16 cellular contexts compared by ENCODE assay signal in genomic region chr17:880871-881269, GRCh38.
DNase-seq lines count a peak whose midpoint lies in the region; ATAC-seq and TF ChIP-seq lines count a peak whose summit lies in the region.
"Had no signal": no experiment of that assay in that cellular context is flagged by ENCODE, and none has a peak within 500 bp of the region (broad histone marks: within the 10 kb centered on the region; RNA-seq: fewer than 3 reads in every experiment).

No MANE protein-coding gene starts in this region.

- no peaks in the 10 kb centered on the region for H3K9me3 ChIP-seq in heart left ventricle
- H3K9me3 ChIP-seq: A549 had no signal

- H3K36me3 Mint-ChIP-seq in progenitor cell of endocrine pancreas (ENCODE audit: insufficient read depth): peaks cover 10% of the 10 kb centered on the region

- H3K36me3 ChIP-seq in heart left ventricle: no peaks in the 10 kb centered on the region

- peaks cover 8 to 61% (median 47%) of the 10 kb centered on the region in 12 donors for H3K4me1 ChIP-seq in heart left ventricle

- peaks cover 27% of the 10 kb centered on the region for H3K4me1 Mint-ChIP-seq in progenitor cell of endocrine pancreas (ENCODE audit: low read depth)

- WGBS in heart left ventricle, 4 donors: 50 to 71% (median 62%) methylated on average over 10 of the region's 10 CpGs

- intact Hi-C loops in heart left ventricle (cut with DNase I): loop anchor here in 8 of 10 donors (1.0 to 10.0 kb wide), 13 partner anchors 34 to 174 kb away; partner anchors contain the start of gene NXN (in 3 of the 8)
- intact Hi-C loops in left cardiac atrium (cut with DNase I): loop anchor here in 1 of 2 donors (5.0 kb wide), 1 partner anchor 96 kb away; the partner anchor contains the start of gene NXN
- intact Hi-C loops in left ventricle myocardium superior (cut with micrococcal nuclease): no loop called here

- no peaks in the 10 kb centered on the region for H3K27me3 Mint-ChIP-seq in progenitor cell of endocrine pancreas

- TF ChIP-seq CTCF in heart left ventricle (IDR thresholded peaks at IDR 0.05): no peak
- no peak for TF ChIP-seq CTCF in progenitor cell of endocrine pancreas (IDR thresholded peaks at IDR 0.05; ENCODE audit: unreplicated experiment)

- ATAC-seq in heart left ventricle: no peak
- ATAC-seq in left cardiac atrium: no peak
- ATAC-seq in left ventricle myocardium superior: no peak
- no peak for ATAC-seq in HG02884 (IDR thresholded peaks at IDR 0.05; ENCODE audit: unreplicated experiment)
- ATAC-seq in GM21619 (IDR thresholded peaks at IDR 0.05; ENCODE audit: unreplicated experiment): no peak
- ATAC-seq: A549 had no signal

- peak overlapping the region; percentile 61 to 90 (median 82) for H3K27ac ChIP-seq in heart left ventricle
- H3K27ac ChIP-seq: A549 had no signal

- peak overlapping the region; percentile 11 for H3K27ac Mint-ChIP-seq in progenitor cell of endocrine pancreas
- H3K27ac Mint-ChIP-seq: stimulated activated naive CD8-positive, alpha-beta T cell treated with anti-CD3 and anti-CD28 coated beads, Interleukin-15, Interleukin-2, amounts not matched to agents 100 ng/mL and 50 ng/mL, for 24 hours had no signal

- DNase-seq in heart left ventricle (no peak), left cardiac atrium (no peak), left ventricle myocardium superior (peak; percentile 18), progenitor cell of endocrine pancreas (ENCODE audit: low spot score, unreplicated experiment) (no peak), Ammon's horn (ENCODE audit: low spot score) (no peak), NCI-H2029 treated with DMSO at 0.1 percent for 48 hours (lab: John Stamatoyannopoulos, UW) (no peak)
- DNase-seq: activated T-cell treated with anti-CD3 and anti-CD28 coated beads for 4 hours; DMS153; GOT3; NCI-H1694 treated with DMSO at 0.1 percent for 48 hours; NCI-H82; stimulated activated CD4-positive, alpha-beta T cell treated with anti-CD3 and anti-CD28 coated beads, Interleukin-2, amount 100 ng/mL, for 48 hours had no signal

- no peak for TF ChIP-seq POLR2A in heart left ventricle (IDR thresholded peaks at IDR 0.05)

- H3K4me3 ChIP-seq in heart left ventricle: no peak overlapping the region
- H3K4me3 ChIP-seq: A549 had no signal

- no peak overlapping the region for H3K4me3 Mint-ChIP-seq in progenitor cell of endocrine pancreas (ENCODE audit: low read depth)
- H3K4me3 Mint-ChIP-seq: stimulated activated naive CD8-positive, alpha-beta T cell treated with anti-CD3 and anti-CD28 coated beads, Interleukin-15, Interleukin-2, amounts not matched to agents 100 ng/mL and 50 ng/mL, for 24 hours had no signal

- H3K27me3 ChIP-seq in heart left ventricle: no peaks in the 10 kb centered on the region

- no peaks in the 10 kb centered on the region for H3K9me3 Mint-ChIP-seq in progenitor cell of endocrine pancreas (ENCODE audit: low read depth)
- H3K9me3 Mint-ChIP-seq: stimulated activated naive CD8-positive, alpha-beta T cell treated with anti-CD3 and anti-CD28 coated beads, Interleukin-15, Interleukin-2, amounts not matched to agents 100 ng/mL and 50 ng/mL, for 24 hours had no signal
